In the genomic region with DNA sequence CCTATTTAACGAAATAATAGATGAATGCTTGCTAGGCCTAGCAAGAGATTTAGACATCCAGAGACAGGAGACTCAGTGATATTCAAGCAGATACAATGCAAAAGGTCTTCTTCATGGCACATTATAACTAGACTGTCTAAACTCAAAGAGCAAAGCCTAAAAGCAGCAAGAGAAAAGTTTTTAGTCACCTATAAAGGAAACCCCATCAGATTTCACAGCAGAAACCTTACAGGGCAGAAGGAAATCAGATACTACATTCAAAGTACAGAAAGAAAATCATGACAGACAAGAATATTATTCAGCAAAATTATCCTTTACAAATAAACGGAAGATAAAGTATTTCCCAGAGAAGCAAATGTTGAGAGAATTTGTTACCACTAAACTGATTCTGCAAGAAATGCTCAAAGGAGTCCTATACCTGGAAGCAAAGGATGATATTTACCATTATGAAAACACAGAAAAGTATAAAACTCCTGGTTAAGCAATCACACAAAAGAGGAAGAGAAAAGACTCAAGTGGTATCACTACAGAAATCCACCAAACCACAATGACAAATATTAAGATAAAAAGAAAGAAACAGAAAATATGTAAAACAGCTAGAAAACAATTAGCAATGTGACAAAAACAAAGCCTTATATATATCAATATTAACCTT, we compare ENCODE assay signal across 19 cellular contexts.
DNase-seq lines count a peak whose midpoint lies in the region; ATAC-seq and TF ChIP-seq lines count a peak whose summit lies in the region.
"Had no signal": no experiment of that assay in that cellular context is flagged by ENCODE, and none has a peak within 500 bp of the region (broad histone marks: within the 10 kb centered on the region; RNA-seq: fewer than 3 reads in every experiment).

No MANE protein-coding gene starts in this region.

- no peak for TF ChIP-seq CTCF in GM12865 (IDR thresholded peaks at IDR 0.05; ENCODE audit: insufficient read depth, low read depth, low read length, missing control alignments)
- no peak for TF ChIP-seq CTCF in lower lobe of right lung (IDR thresholded peaks at IDR 0.05)

- no peaks in the 10 kb centered on the region for H3K27me3 ChIP-seq in lower lobe of right lung (ENCODE audit: low read depth)
- H3K27me3 ChIP-seq: heart right ventricle, left lung, suprapubic skin had no signal

- intact Hi-C loops in lower lobe of right lung (cut with DNase I) = no loop called here

- H3K27ac ChIP-seq in lower lobe of right lung = no peak overlapping the region
- H3K27ac ChIP-seq: A549, heart right ventricle, left lung, suprapubic skin had no signal

- H3K9me3 ChIP-seq in lower lobe of right lung = peaks cover 20% of the 10 kb centered on the region
- H3K9me3 ChIP-seq: A549 had no signal

- ATAC-seq in GM19351 (IDR thresholded peaks at IDR 0.05; ENCODE audit: unreplicated experiment) (peak; percentile 88), HG02852 (IDR thresholded peaks at IDR 0.05; ENCODE audit: unreplicated experiment) (peak; percentile 84), HG03439 (IDR thresholded peaks at IDR 0.05; ENCODE audit: unreplicated experiment) (peak; percentile 84), lower lobe of right lung (no peak)
- ATAC-seq: A549; heart right ventricle; left lung; naive thymus-derived CD4-positive, alpha-beta T cell; Panc1 had no signal

- H3K4me3 ChIP-seq in GM12865 (ENCODE audit: low read depth, low read length) (no peak overlapping the region), lower lobe of right lung (no peak overlapping the region)
- H3K4me3 ChIP-seq: A549, heart right ventricle, left lung, suprapubic skin had no signal

- H3K36me3 ChIP-seq in lower lobe of right lung = no peaks in the 10 kb centered on the region
- H3K36me3 ChIP-seq: heart right ventricle, left lung, suprapubic skin had no signal

- DNase-seq in GM12865 (ENCODE audit: low read depth) (peak; percentile 1), NCI-H1417 (lab: John Stamatoyannopoulos, UW) (no peak), DMS79 treated with DMSO at 0.1 percent for 48 hours (lab: John Stamatoyannopoulos, UW) (no peak), cerebellum (ENCODE audit: low spot score) (no peak), lower lobe of right lung (no peak)
- DNase-seq: activated T-cell treated with anti-CD3 and anti-CD28 coated beads, Interleukin-2, amount 50 U/mL, for 24 hours; heart right ventricle; HFFc6; IMR-90; left lung; naive thymus-derived CD4-positive, alpha-beta T cell; NCI-H1417 treated with DMSO at 0.1 percent for 48 hours; NCI-H446 treated with DMSO at 0.1 percent for 48 hours had no signal

- H3K4me1 ChIP-seq in lower lobe of right lung = no peaks in the 10 kb centered on the region
- H3K4me1 ChIP-seq: A549, heart right ventricle, left lung, suprapubic skin had no signal

Comparison
In these comparisons a context has a peak if more than half of its experiments do, and no peak if none do; other contexts are left out.
1. ATAC-seq: peak in GM19351 (single experiment), HG02852 (single experiment) and HG03439 (single experiment); none in lower lobe of right lung (0 of 2).